In genomic region chr6:44224978-44225330, GRCh38 we compare ENCODE assay signal across 1 cellular context.
TF ChIP-seq lines count a peak whose summit lies in the region.

No MANE protein-coding gene starts in this region.

TF ChIP-seq in endothelial cell of umbilical vein, 7 proteins besides CTCF, POLR2A, EP300 and RAD21:
- TF ChIP-seq MYC (IDR thresholded peaks at IDR 0.05; ENCODE audit: low read depth, low read length) (no peak), MAX (IDR thresholded peaks at IDR 0.05; ENCODE audit: insufficient read depth, insufficient read length) (no peak), FOS (IDR thresholded peaks at IDR 0.05; ENCODE audit: borderline replicate concordance, insufficient read depth, low read length) (no peak), EZH2 (IDR thresholded peaks at IDR 0.05; ENCODE audit: borderline replicate concordance, low read depth, low read length, severe bottlenecking) (no peak), JUN (IDR thresholded peaks at IDR 0.05; ENCODE audit: borderline replicate concordance, insufficient read depth, insufficient read length, low read depth) (no peak), POLR2AphosphoS5 (IDR thresholded peaks at IDR 0.05; ENCODE audit: insufficient read depth, low read depth, low read length) (no peak), GATA2 (IDR thresholded peaks at IDR 0.05; ENCODE audit: insufficient read depth, insufficient read length, low read depth, low read length) (no peak)
TF ChIP-seq in endothelial cell of umbilical vein: peak in this region for 0.
